28 cellular contexts compared by ENCODE assay signal in genomic region chr1:222413436-222413835, GRCh38.
A peak's percentile ranks its signal among the peaks of the same experiment; 100 is the strongest.
DNase-seq lines count a peak whose midpoint lies in the region; ATAC-seq, FAIRE-seq and TF ChIP-seq lines count a peak whose summit lies in the region.
"Had no signal": no experiment of that assay in that cellular context is flagged by ENCODE, and none has a peak within 500 bp of the region (broad histone marks: within the 10 kb centered on the region; RNA-seq: fewer than 3 reads in every experiment).

No MANE protein-coding gene starts in this region.

- peak overlapping the region; percentile 80 for H3K27ac Mint-ChIP-seq in glutamatergic neuron (ENCODE audit: unreplicated experiment)
- H3K27ac Mint-ChIP-seq: activated naive CD4-positive, alpha-beta T cell treated with anti-CD3 and anti-CD28 coated beads, Interleukin-2, amount 50 U/mL, for 24 hours; progenitor cell of endocrine pancreas; T-cell had no signal

- H3K4me3 ChIP-seq in bronchial epithelial cell (ENCODE audit: low read depth, low read length) (no peak overlapping the region), pancreas (no peak overlapping the region)
- H3K4me3 ChIP-seq: lung, Peyer's patch, SJSA1, tibial artery had no signal

- DNase-seq in AG20443 (ENCODE audit: low spot score) = peak; percentile 39
- peak; percentile 53 for DNase-seq in ELR (ENCODE audit: low read depth)
- peak; percentile 18 for DNase-seq in bronchial epithelial cell (ENCODE audit: low read depth)
- no peak for DNase-seq in glutamatergic neuron
- no peak for DNase-seq in GM13976 (ENCODE audit: low spot score)
- DNase-seq in NK-92 treated with Interleukin-12 subunit alpha and Interleukin-12 subunit beta, amount 100 ng/mL, for 24 hours (lab: John Stamatoyannopoulos, UW) = no peak
- DNase-seq in pancreas = no peak
- DNase-seq: activated CD4-positive, alpha-beta T cell treated with anti-CD3 and anti-CD28 coated beads for 48 hours; activated CD8-positive, alpha-beta memory T cell treated with anti-CD3 and anti-CD28 coated beads for 24 hours; activated T-cell treated with anti-CD3 and anti-CD28 coated beads for 4 hours; CD4-positive, CD25-positive, alpha-beta regulatory T cell; effector CD4-positive, alpha-beta T cell; H7; MV-4-11; naive thymus-derived CD8-positive, alpha-beta T cell; NCI-H1436; NCI-H2081 treated with DMSO at 0.1 percent for 48 hours; NCI-H2227 treated with DMSO at 0.1 percent for 48 hours; Peyer's patch; stimulated activated CD4-positive, alpha-beta T cell treated with anti-CD3 and anti-CD28 coated beads, Interleukin-4, amount 100 ng/mL, for 24 hours; T-cell; tibial artery had no signal

- no peaks in the 10 kb centered on the region for H3K9me3 ChIP-seq in pancreas
- H3K9me3 ChIP-seq: Peyer's patch, tibial artery had no signal

- no peak for TF ChIP-seq CTCF in bronchial epithelial cell (IDR thresholded peaks at IDR 0.05; ENCODE audit: insufficient read depth, low read length, severe bottlenecking)
- TF ChIP-seq CTCF in glutamatergic neuron (IDR thresholded peaks at IDR 0.05; ENCODE audit: partially characterized antibody, unreplicated experiment) = no peak
- no peak for TF ChIP-seq CTCF in GM13976 (IDR thresholded peaks at IDR 0.05; ENCODE audit: borderline replicate concordance, control extremely low read depth, extremely low read depth, insufficient read depth, missing control alignments)
- TF ChIP-seq CTCF in pancreas (IDR thresholded peaks at IDR 0.05) = no peak

- H3K36me3 Mint-ChIP-seq in glutamatergic neuron (ENCODE audit: unreplicated experiment) = no peaks in the 10 kb centered on the region

- H3K27ac ChIP-seq in pancreas = no peak overlapping the region
- H3K27ac ChIP-seq: epithelial cell of prostate, Peyer's patch, SJSA1, tibial artery had no signal

- no peaks in the 10 kb centered on the region for H3K36me3 ChIP-seq in bronchial epithelial cell (ENCODE audit: control insufficient read depth, insufficient read depth, low read length)
- no peaks in the 10 kb centered on the region for H3K36me3 ChIP-seq in pancreas
- H3K36me3 ChIP-seq: Peyer's patch, SJSA1, tibial artery had no signal

- peak; percentile 66 for FAIRE-seq in bronchial epithelial cell (lab: Jason Lieb, UNC)
- FAIRE-seq in pancreas (lab: Jason Lieb, UNC) = no peak
- FAIRE-seq: GM12891 had no signal

- no peaks in the 10 kb centered on the region for H3K27me3 Mint-ChIP-seq in glutamatergic neuron (ENCODE audit: unreplicated experiment)
- H3K27me3 Mint-ChIP-seq: activated naive CD4-positive, alpha-beta T cell treated with anti-CD3 and anti-CD28 coated beads, Interleukin-2, amount 50 U/mL, for 24 hours; CD4-positive, CD25-positive, alpha-beta regulatory T cell; naive thymus-derived CD8-positive, alpha-beta T cell; T-cell had no signal

- peak overlapping the region; percentile 79 for H3K4me3 Mint-ChIP-seq in glutamatergic neuron (ENCODE audit: unreplicated experiment)
- H3K4me3 Mint-ChIP-seq: activated naive CD4-positive, alpha-beta T cell treated with anti-CD3 and anti-CD28 coated beads, Interleukin-2, amount 50 U/mL, for 24 hours; naive thymus-derived CD8-positive, alpha-beta T cell; T-cell had no signal

- peaks cover 5% of the 10 kb centered on the region for H3K9me3 Mint-ChIP-seq in glutamatergic neuron (ENCODE audit: unreplicated experiment)
- H3K9me3 Mint-ChIP-seq: activated naive CD4-positive, alpha-beta T cell treated with anti-CD3 and anti-CD28 coated beads, Interleukin-2, amount 50 U/mL, for 24 hours had no signal

- no peak for ATAC-seq in pancreas
- ATAC-seq: naive thymus-derived CD8-positive, alpha-beta T cell; T-cell had no signal

- H3K4me1 Mint-ChIP-seq in glutamatergic neuron (ENCODE audit: low read depth, unreplicated experiment) = peaks cover 16% of the 10 kb centered on the region

- whole genome bisulfite sequencing in pancreas, 2 donors = 12 to 50% methylated on average over 1 of the region's 1 CpG

- intact Hi-C loops in pancreas (cut with DNase I) = no loop called here

- H3K27me3 ChIP-seq in bronchial epithelial cell (ENCODE audit: control insufficient read depth, insufficient read depth, low read length) (no peaks in the 10 kb centered on the region), pancreas (no peaks in the 10 kb centered on the region)
- H3K27me3 ChIP-seq: Peyer's patch, SJSA1, tibial artery had no signal

- H3K4me1 ChIP-seq in pancreas = no peaks in the 10 kb centered on the region
- H3K4me1 ChIP-seq: Peyer's patch, tibial artery had no signal

- in situ Hi-C loops in GM13976 (cut with MboI; ENCODE audit: low sequenced_read_pairs, unreplicated experiment) = no loop called here

Comparison
In these comparisons a context has a peak if more than half of its experiments do, and no peak if none do; other contexts are left out.
1. DNase-seq: peak in AG20443 (single experiment), ELR (single experiment) and bronchial epithelial cell (single experiment); none in glutamatergic neuron (single experiment), GM13976 (single experiment), NK-92 treated with Interleukin-12 subunit alpha and Interleukin-12 subunit beta, amount 100 ng/mL, for 24 hours (single experiment) and pancreas (0 of 6).